Comparison of ENCODE assay signal across 10 cellular contexts in genomic region chr1:206545351-206545750, GRCh38.
"Had no signal": no experiment of that assay in that cellular context is flagged by ENCODE, and none has a peak within 500 bp of the region (broad histone marks: within the 10 kb centered on the region; RNA-seq: fewer than 3 reads in every experiment).

No MANE protein-coding gene starts in this region.

- H3K4me1 ChIP-seq: colonic mucosa had no signal

- ATAC-seq: gastroesophageal sphincter had no signal

- H3K27me3 Mint-ChIP-seq: activated B cell treated with CpG ODN at 0.5 μM for 24 hours; activated CD4-positive, alpha-beta T cell treated with anti-CD3 and anti-CD28 coated beads, Interleukin-2, amount 10 ng/mL, durations not matched to agents 7 days and 5 days had no signal

- H3K36me3 ChIP-seq: colonic mucosa, gastroesophageal sphincter, ovary, sigmoid colon, upper lobe of right lung had no signal

- H3K9me3 ChIP-seq: colonic mucosa, gastroesophageal sphincter, ovary, sigmoid colon, testis, upper lobe of right lung had no signal

- H3K9me3 Mint-ChIP-seq: activated B cell treated with CpG ODN at 0.5 μM for 24 hours; activated CD4-positive, alpha-beta T cell treated with anti-CD3 and anti-CD28 coated beads, Interleukin-2, amount 10 ng/mL, durations not matched to agents 7 days and 5 days; T-helper 1 cell treated with Interleukin-12 subunit alpha and Interleukin-12 subunit beta and Interleukin-4 antibody, amounts not matched to agents 30 μg/mL and 1 μg/mL, for 36 hours had no signal

- H3K27me3 ChIP-seq: colonic mucosa, gastroesophageal sphincter, ovary, sigmoid colon, testis, upper lobe of right lung had no signal

- H3K27ac ChIP-seq: colonic mucosa, epithelial cell of prostate, gastroesophageal sphincter, ovary, sigmoid colon, testis, upper lobe of right lung had no signal

- H3K4me3 Mint-ChIP-seq: activated B cell treated with CpG ODN at 0.5 μM for 24 hours; activated CD4-positive, alpha-beta T cell treated with anti-CD3 and anti-CD28 coated beads, Interleukin-2, amount 10 ng/mL, durations not matched to agents 7 days and 5 days; T-helper 1 cell treated with Interleukin-12 subunit alpha and Interleukin-12 subunit beta and Interleukin-4 antibody, amounts not matched to agents 30 μg/mL and 1 μg/mL, for 36 hours had no signal

- H3K4me3 ChIP-seq: colonic mucosa, gastroesophageal sphincter, ovary, sigmoid colon, testis, upper lobe of right lung had no signal

- H3K27ac Mint-ChIP-seq: activated B cell treated with CpG ODN at 0.5 μM for 24 hours; activated CD4-positive, alpha-beta T cell treated with anti-CD3 and anti-CD28 coated beads, Interleukin-2, amount 10 ng/mL, durations not matched to agents 7 days and 5 days had no signal
